26 cellular contexts compared by ENCODE assay signal in the genomic region with DNA sequence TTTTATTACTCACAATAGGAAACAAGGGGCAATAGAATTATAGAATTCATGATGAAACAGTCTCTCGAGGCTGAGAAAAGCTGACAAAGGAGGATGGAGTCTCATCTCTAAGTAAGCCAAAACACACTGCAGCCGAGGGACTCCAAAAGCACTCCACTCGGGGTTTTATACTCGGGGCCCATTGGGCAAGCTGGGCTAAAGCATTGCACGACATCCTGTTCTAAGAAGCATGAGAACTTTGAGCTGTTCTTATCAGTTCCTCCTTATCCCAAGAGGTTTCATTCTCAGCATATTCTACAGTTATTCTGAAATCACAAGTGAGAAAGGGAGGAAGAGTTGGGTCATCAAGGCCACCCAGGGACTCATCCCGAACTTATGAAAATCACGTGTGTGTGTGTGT.
"Had no signal": no experiment of that assay in that cellular context is flagged by ENCODE, and none has a peak within 500 bp of the region (broad histone marks: within the 10 kb centered on the region; RNA-seq: fewer than 3 reads in every experiment).

No MANE protein-coding gene starts in this region.

- H3K4me3 Mint-ChIP-seq: activated CD8-positive, alpha-beta T cell treated with anti-CD3 and anti-CD28 coated beads, Interleukin-2, amount 10 ng/mL, durations not matched to agents 7 days and 5 days; activated naive CD8-positive, alpha-beta T cell treated with anti-CD3 and anti-CD28 coated beads, Interleukin-2, amount 10 ng/mL, durations not matched to agents 7 days and 5 days had no signal

- H3K27ac Mint-ChIP-seq: activated CD8-positive, alpha-beta T cell treated with anti-CD3 and anti-CD28 coated beads, Interleukin-2, amount 10 ng/mL, durations not matched to agents 7 days and 5 days; activated naive CD8-positive, alpha-beta T cell treated with anti-CD3 and anti-CD28 coated beads, Interleukin-2, amount 10 ng/mL, durations not matched to agents 7 days and 5 days had no signal

- H3K4me1 Mint-ChIP-seq: activated naive CD8-positive, alpha-beta T cell treated with anti-CD3 and anti-CD28 coated beads, Interleukin-2, amount 10 ng/mL, durations not matched to agents 7 days and 5 days had no signal

- H3K9me3 ChIP-seq: adrenal gland, breast epithelium had no signal

- H2AFZ ChIP-seq: PC-9 had no signal

- ATAC-seq: activated CD8-positive, alpha-beta T cell treated with anti-CD3 and anti-CD28 coated beads, Interleukin-2, amount 10 ng/mL, durations not matched to agents 7 days and 5 days; K562 had no signal

- H3K27me3 Mint-ChIP-seq: activated naive CD8-positive, alpha-beta T cell treated with anti-CD3 and anti-CD28 coated beads, Interleukin-2, amount 10 ng/mL, durations not matched to agents 7 days and 5 days had no signal

- DNase-seq: activated CD4-positive, alpha-beta T cell treated with anti-CD3 and anti-CD28 coated beads for 48 hours; activated CD4-positive, alpha-beta T cell treated with anti-CD3 and anti-CD28 coated beads, Interleukin-2, amount 50 U/mL, for 4 hours; activated CD4-positive, CD25-positive, alpha-beta regulatory T cell treated with anti-CD3 and anti-CD28 coated beads, Interleukin-2, amount 50 U/mL, for 72 hours; activated CD8-positive, alpha-beta memory T cell treated with anti-CD3 and anti-CD28 coated beads, Interleukin-2, amount 50 U/mL, for 48 hours; activated CD8-positive, alpha-beta T cell treated with anti-CD3 and anti-CD28 coated beads, Interleukin-2, amount 10 ng/mL, durations not matched to agents 7 days and 5 days; activated naive CD4-positive, alpha-beta T cell treated with anti-CD3 and anti-CD28 coated beads, Interleukin-2, amount 50 U/mL, for 16 hours; activated naive CD8-positive, alpha-beta T cell treated with anti-CD3 and anti-CD28 coated beads, Interleukin-2, amount 10 ng/mL, durations not matched to agents 7 days and 5 days; activated T-cell treated with anti-CD3 and anti-CD28 coated beads, Interleukin-2, amount 50 U/mL, for 1 hour; adrenal gland; aorta; caudate nucleus; Karpas-422; NCI-H1092; NCI-H1417; NCI-H1930; NCI-H2107; NCI-H2171 treated with DMSO at 0.1 percent for 48 hours; NCI-H226; NCI-H526; NCI-H774; PC-9; T-helper 2 cell; T1000 had no signal

- H3K4me1 ChIP-seq: adrenal gland, breast epithelium had no signal

- H3K36me3 ChIP-seq: adrenal gland, breast epithelium had no signal

- H3K27me3 ChIP-seq: adrenal gland, breast epithelium had no signal

- H3K4me3 ChIP-seq: adrenal gland, breast epithelium, K562, PC-9, SK-N-MC had no signal

- H3K4me2 ChIP-seq: PC-9 had no signal

- H3K9me3 Mint-ChIP-seq: activated naive CD8-positive, alpha-beta T cell treated with anti-CD3 and anti-CD28 coated beads, Interleukin-2, amount 10 ng/mL, durations not matched to agents 7 days and 5 days had no signal

- H3K27ac ChIP-seq: adrenal gland, breast epithelium, PC-9, SK-N-MC had no signal

- H3K36me3 Mint-ChIP-seq: activated naive CD8-positive, alpha-beta T cell treated with anti-CD3 and anti-CD28 coated beads, Interleukin-2, amount 10 ng/mL, durations not matched to agents 7 days and 5 days had no signal
